In genomic region chr2:217434183-217434620, GRCh38 we compare ENCODE assay signal across 8 cellular contexts.
A peak's percentile ranks its signal among the peaks of the same experiment; 100 is the strongest.
DNase-seq lines count a peak whose midpoint lies in the region; ATAC-seq, FAIRE-seq and TF ChIP-seq lines count a peak whose summit lies in the region.

No MANE protein-coding gene starts in this region.

- ATAC-seq in GM21619 (IDR thresholded peaks at IDR 0.05; ENCODE audit: unreplicated experiment) (peak; percentile 96), sciatic nerve (peak; percentile 97)

- no peak overlapping the region for H3K27ac ChIP-seq in brain microvascular endothelial cell

- H3K4me3 ChIP-seq in brain microvascular endothelial cell (ENCODE audit: low read depth, low read length): no peak overlapping the region

- TF ChIP-seq CTCF in brain microvascular endothelial cell (IDR thresholded peaks at IDR 0.05; ENCODE audit: low read depth, low read length, missing control alignments): no peak

- no peaks in the 10 kb centered on the region for H3K36me3 ChIP-seq in brain microvascular endothelial cell (replicated peaks)

- peak; percentile 91 for DNase-seq in GM04504 (ENCODE audit: low read depth)
- DNase-seq in HTR-8/SVneo (ENCODE audit: insufficient read length, low spot score): peak; percentile 92
- DNase-seq in NOMO-1 treated with DMSO at 0.1 percent for 48 hours (lab: John Stamatoyannopoulos, UW; ENCODE audit: unreplicated experiment): peak; percentile 38
- DNase-seq in brain microvascular endothelial cell: peak; percentile 98
- DNase-seq in iPS DF 19.7 (ENCODE audit: low read depth, low spot score): peak; percentile 60
- peak; percentile 87 for DNase-seq in sciatic nerve (ENCODE audit: low spot score)
- DNase-seq in activated naive CD4-positive, alpha-beta T cell (lab: John Stamatoyannopoulos, UW): no peak

- H3K27me3 ChIP-seq in brain microvascular endothelial cell (replicated peaks): no peaks in the 10 kb centered on the region

- peak; percentile 71 for FAIRE-seq in HTR-8/SVneo (lab: Jason Lieb, UNC)

- in situ Hi-C loops in brain microvascular endothelial cell (cut with HindIII; ENCODE audit: low pct_ligation_motif_present, low sequenced_read_pairs): no loop called here

- intact Hi-C loops in sciatic nerve (cut with DNase I): no loop called here

Comparison
In these comparisons a context has a peak if more than half of its experiments do, and no peak if none do; other contexts are left out.
1. DNase-seq: peak in GM04504 (single experiment), HTR-8/SVneo (single experiment), NOMO-1 treated with DMSO at 0.1 percent for 48 hours (single experiment), brain microvascular endothelial cell (single experiment), iPS DF 19.7 (single experiment) and sciatic nerve (single experiment); none in activated naive CD4-positive, alpha-beta T cell (0 of 4).